ENCODE assay signal across 23 cellular contexts in genomic region chr4:87180767-87181166, GRCh38.
"Had no signal": no experiment of that assay in that cellular context is flagged by ENCODE, and none has a peak within 500 bp of the region (broad histone marks: within the 10 kb centered on the region; RNA-seq: fewer than 3 reads in every experiment).

No MANE protein-coding gene starts in this region.

- H3K27me3 ChIP-seq: dorsolateral prefrontal cortex, gastroesophageal sphincter, sigmoid colon, suprapubic skin, thyroid gland had no signal

- H3K9me3 Mint-ChIP-seq: immature natural killer cell, memory B cell, natural killer cell, neural crest cell, type B pancreatic cell had no signal

- H3K27me3 Mint-ChIP-seq: memory B cell, type B pancreatic cell had no signal

- H3K36me3 Mint-ChIP-seq: natural killer cell had no signal

- H3K27ac ChIP-seq: dorsolateral prefrontal cortex, gastroesophageal sphincter, left ventricle myocardium inferior, lower lobe of right lung, sigmoid colon, suprapubic skin, thyroid gland had no signal

- H3K27ac Mint-ChIP-seq: immature natural killer cell, memory B cell, mesothelial cell of epicardium, natural killer cell, type B pancreatic cell had no signal

- H3K4me1 Mint-ChIP-seq: immature natural killer cell, mesothelial cell of epicardium, neural crest cell had no signal

- H3K9me3 ChIP-seq: gastroesophageal sphincter, left ventricle myocardium inferior, lower lobe of right lung, sigmoid colon, suprapubic skin, thyroid gland had no signal

- H3K36me3 ChIP-seq: lower lobe of right lung, suprapubic skin, thyroid gland had no signal

- DNase-seq: cortex of kidney; dorsolateral prefrontal cortex; effector memory CD4-positive, alpha-beta T cell; glutamatergic neuron; immature natural killer cell; kidney; left cardiac atrium; left ventricle myocardium inferior; lower lobe of right lung; natural killer cell; posterior cingulate gyrus; sigmoid colon; small intestine; stimulated activated CD4-positive, alpha-beta T cell treated with anti-CD3 and anti-CD28 coated beads, Interleukin-12 subunit alpha, Interleukin-12 subunit beta, amount 100 ng/mL, for 4 hours; stimulated activated naive CD4-positive, alpha-beta T cell; thyroid gland had no signal

- H3K4me1 ChIP-seq: gastroesophageal sphincter, left ventricle myocardium inferior, lower lobe of right lung, sigmoid colon, suprapubic skin, thyroid gland had no signal

- H3K4me3 Mint-ChIP-seq: immature natural killer cell, memory B cell, mesothelial cell of epicardium, natural killer cell, neural crest cell, type B pancreatic cell had no signal

- H3K4me3 ChIP-seq: dorsolateral prefrontal cortex, gastroesophageal sphincter, left ventricle myocardium inferior, lower lobe of right lung, sigmoid colon, suprapubic skin, thyroid gland had no signal

- ATAC-seq: esophagus mucosa, gastroesophageal sphincter, left cardiac atrium, lower lobe of right lung, natural killer cell had no signal
